Comparison of ENCODE assay signal across 1 cellular context in the genomic region with DNA sequence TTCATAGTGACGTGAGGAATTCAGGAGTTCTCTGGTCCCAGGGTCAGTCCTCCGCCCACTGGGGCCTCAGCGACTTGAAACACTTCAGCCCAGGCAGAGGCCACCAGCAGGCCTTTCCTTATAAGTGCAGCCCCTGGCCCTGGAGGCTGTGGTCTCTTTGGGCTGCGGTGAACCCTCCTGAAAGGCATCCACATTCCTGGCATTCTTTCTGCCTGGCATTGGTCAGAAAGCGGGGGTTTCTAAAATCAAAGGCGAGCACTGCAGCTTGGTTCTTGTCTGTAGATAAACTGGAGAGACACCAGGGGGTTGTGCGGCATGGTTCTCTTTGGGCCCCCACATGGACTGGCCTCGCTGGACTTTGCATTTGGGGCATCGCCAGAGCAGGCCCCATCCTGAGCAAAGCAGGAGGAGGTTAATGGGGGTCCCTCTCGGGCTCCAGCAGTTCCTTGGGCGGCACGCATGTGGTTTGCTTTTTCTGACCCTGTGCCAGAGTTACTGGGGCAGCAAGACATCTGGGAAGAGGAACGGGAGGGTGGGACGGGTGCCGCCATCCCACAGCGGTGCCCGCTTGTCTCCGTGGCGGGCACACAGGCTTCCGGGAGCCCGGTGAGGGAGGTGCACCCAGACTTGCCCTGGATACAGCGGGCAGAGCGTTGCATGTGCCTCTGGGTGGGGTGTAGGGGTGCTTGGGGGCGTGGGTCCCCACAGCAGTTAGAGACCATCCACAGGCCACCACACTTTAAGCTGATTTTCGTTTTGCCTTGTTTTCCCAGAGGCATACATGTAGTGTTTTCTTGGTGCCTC.
TF ChIP-seq lines count a peak whose summit lies in the region.

No MANE protein-coding gene starts in this region.

TF ChIP-seq in endothelial cell of umbilical vein, 7 proteins besides CTCF, POLR2A, EP300 and RAD21:
- TF ChIP-seq POLR2AphosphoS5 (IDR thresholded peaks at IDR 0.05; ENCODE audit: insufficient read depth, low read depth, low read length) (no peak), EZH2 (IDR thresholded peaks at IDR 0.05; ENCODE audit: borderline replicate concordance, low read depth, low read length, severe bottlenecking) (no peak), MYC (IDR thresholded peaks at IDR 0.05; ENCODE audit: low read depth, low read length) (no peak), GATA2 (IDR thresholded peaks at IDR 0.05; ENCODE audit: insufficient read depth, insufficient read length, low read depth, low read length) (no peak)
